11 cellular contexts compared by ENCODE assay signal in the genomic region with DNA sequence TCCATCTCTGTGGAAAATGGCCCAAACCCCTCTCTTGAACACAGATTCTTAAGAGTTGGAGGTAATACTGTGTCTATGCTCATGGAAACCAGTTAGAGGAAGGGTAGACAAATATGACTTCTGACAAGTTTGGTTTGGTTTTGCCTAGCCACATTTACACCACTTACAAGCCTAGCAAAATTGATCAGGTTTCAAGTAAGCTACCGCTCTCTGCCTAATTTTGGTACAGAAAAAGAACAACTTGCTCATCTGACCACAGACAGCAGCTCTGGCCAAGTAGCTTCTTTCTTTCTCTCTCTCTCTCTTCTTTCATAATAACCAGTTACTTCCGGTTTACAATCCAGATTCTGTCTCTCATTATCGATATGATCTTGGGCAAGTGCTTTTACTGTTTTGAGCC.
DNase-seq lines count a peak whose midpoint lies in the region; ATAC-seq lines count a peak whose summit lies in the region.
"Had no signal": no experiment of that assay in that cellular context is flagged by ENCODE, and none has a peak within 500 bp of the region (broad histone marks: within the 10 kb centered on the region; RNA-seq: fewer than 3 reads in every experiment).

No MANE protein-coding gene starts in this region.

- no peaks in the 10 kb centered on the region for H3K9me3 Mint-ChIP-seq in activated CD4-positive, alpha-beta memory T cell treated with anti-CD3 and anti-CD28 coated beads for 36 hours

- H3K27me3 Mint-ChIP-seq in activated CD4-positive, alpha-beta memory T cell treated with anti-CD3 and anti-CD28 coated beads for 36 hours: peaks cover 2% of the 10 kb centered on the region

- H3K4me3 Mint-ChIP-seq in activated CD4-positive, alpha-beta memory T cell treated with anti-CD3 and anti-CD28 coated beads for 36 hours: no peak overlapping the region

- H3K4me1 Mint-ChIP-seq in activated CD4-positive, alpha-beta memory T cell treated with anti-CD3 and anti-CD28 coated beads for 36 hours (ENCODE audit: low read depth): peaks cover 24% of the 10 kb centered on the region

- peak; percentile 12 for DNase-seq in activated CD4-positive, alpha-beta memory T cell treated with anti-CD3 and anti-CD28 coated beads for 36 hours
- DNase-seq in globus pallidus (ENCODE audit: low spot score) (no peak), NCI-H146 (lab: John Stamatoyannopoulos, UW) (no peak), RPMI8226 (no peak), Right ventricle myocardium inferior (ENCODE audit: missing footprints) (no peak)
- DNase-seq: adrenal gland, DMS79, NCI-H2171 treated with DMSO at 0.1 percent for 48 hours had no signal

- H3K27ac Mint-ChIP-seq in activated CD4-positive, alpha-beta memory T cell treated with anti-CD3 and anti-CD28 coated beads for 36 hours: peak overlapping the region; percentile 87

- CTCF ChIA-PET in activated CD4-positive, alpha-beta memory T cell treated with anti-CD3 and anti-CD28 coated beads for 36 hours (lab: Charles Lee): interaction anchor here (0.7 kb wide), 1 partner anchor 506 kb away, joined by 3 read pairs; no protein-coding TSS in a partner anchor

- intact Hi-C loops in activated CD4-positive, alpha-beta memory T cell treated with anti-CD3 and anti-CD28 coated beads for 36 hours (cut with micrococcal nuclease): loop anchor here (1.0 to 5.0 kb wide), 7 partner anchors 51 to 1550 kb away; a partner anchor contains a TSS
- intact Hi-C loops in Right ventricle myocardium inferior (cut with DNase I): no loop called here

- ATAC-seq in GM18499 (IDR thresholded peaks at IDR 0.05; ENCODE audit: insufficient read depth, unreplicated experiment): peak; percentile 71
- ATAC-seq in GM19455 (IDR thresholded peaks at IDR 0.05; ENCODE audit: unreplicated experiment): peak; percentile 91
- peak; percentile 55 for ATAC-seq in HG03039 (IDR thresholded peaks at IDR 0.05; ENCODE audit: unreplicated experiment)
- ATAC-seq in Right ventricle myocardium inferior: no peak

- H3K36me3 Mint-ChIP-seq in activated CD4-positive, alpha-beta memory T cell treated with anti-CD3 and anti-CD28 coated beads for 36 hours: peaks cover 3% of the 10 kb centered on the region

- POLR2A ChIA-PET in activated CD4-positive, alpha-beta memory T cell treated with anti-CD3 and anti-CD28 coated beads for 36 hours (lab: Charles Lee): interaction anchor here (0.9 kb wide), 1 partner anchor 510 kb away, joined by 3 read pairs; no protein-coding TSS in a partner anchor
